Comparison of ENCODE assay signal across 18 cellular contexts in the genomic region with DNA sequence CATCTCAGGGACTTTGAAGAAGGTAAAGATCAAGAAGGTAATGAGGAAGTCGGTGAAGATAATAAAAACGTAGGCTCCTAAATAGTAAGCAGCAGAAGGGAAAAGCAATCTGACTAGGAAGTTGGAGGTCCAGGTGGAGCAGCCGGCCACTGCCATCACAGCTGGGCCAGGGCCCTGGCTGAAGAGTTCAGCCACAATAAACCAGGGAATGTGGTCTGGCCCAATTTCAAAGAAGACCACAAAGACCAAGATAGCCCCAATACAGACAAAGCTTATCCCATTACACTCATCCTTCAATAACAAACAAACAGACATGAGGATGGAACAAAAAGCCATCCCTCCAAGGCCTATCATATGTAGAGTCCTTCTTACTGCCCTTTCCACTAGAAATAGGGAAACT.
"Had no signal": no experiment of that assay in that cellular context is flagged by ENCODE, and none has a peak within 500 bp of the region (broad histone marks: within the 10 kb centered on the region; RNA-seq: fewer than 3 reads in every experiment).

No MANE protein-coding gene starts in this region.

- H3K4me3 ChIP-seq: esophagus squamous epithelium, gastroesophageal sphincter, heart left ventricle, skin epidermis, stomach, thoracic aorta, transverse colon had no signal

- FAIRE-seq: colon had no signal

- H3K27ac ChIP-seq: esophagus squamous epithelium, gastroesophageal sphincter, heart left ventricle, skin epidermis, stomach, thoracic aorta, transverse colon had no signal

- DNase-seq: cerebellar nuclear complex; esophagus squamous epithelium; foreskin fibroblast; heart left ventricle; hippocampal formation; mammary epithelial cell; posterior cingulate gyrus; stimulated activated CD4-positive, alpha-beta T cell treated with anti-CD3 and anti-CD28 coated beads, Interleukin-2, amount 100 ng/mL, for 24 hours; stimulated activated CD4-positive, alpha-beta T cell treated with anti-CD3 and anti-CD28 coated beads, Interleukin-4, amount 100 ng/mL, for 4 hours; stimulated activated naive CD4-positive, alpha-beta T cell; stomach; substantia nigra; transverse colon had no signal

- H3K36me3 ChIP-seq: esophagus squamous epithelium, transverse colon had no signal

- H3K4me1 ChIP-seq: gastroesophageal sphincter had no signal

- ATAC-seq: gastroesophageal sphincter, heart left ventricle, sciatic nerve had no signal

- H3K27me3 ChIP-seq: esophagus squamous epithelium, gastroesophageal sphincter, heart left ventricle, stomach, transverse colon had no signal

- H3K9me3 ChIP-seq: esophagus squamous epithelium, gastroesophageal sphincter, stomach, thoracic aorta, transverse colon had no signal
